Comparison of ENCODE assay signal across 10 cellular contexts in genomic region chr13:48749144-48749543, GRCh38.
DNase-seq lines count a peak whose midpoint lies in the region; ATAC-seq, FAIRE-seq and TF ChIP-seq lines count a peak whose summit lies in the region.
"Had no signal": no experiment of that assay in that cellular context is flagged by ENCODE, and none has a peak within 500 bp of the region (broad histone marks: within the 10 kb centered on the region; RNA-seq: fewer than 3 reads in every experiment).

No MANE protein-coding gene starts in this region.

- FAIRE-seq in RCC 7860 (lab: Jason Lieb, UNC), result no peak

- no peaks in the 10 kb centered on the region for H3K36me3 ChIP-seq in GM23248 (ENCODE audit: low read depth)
- H3K36me3 ChIP-seq in esophagus squamous epithelium, result no peaks in the 10 kb centered on the region
- H3K36me3 ChIP-seq: right lobe of liver had no signal

- no peaks in the 10 kb centered on the region; the same call in 1 of the 2 replicates for H3K27me3 ChIP-seq in GM23248 (replicated peaks; ENCODE audit: insufficient read depth)
- peaks cover 0 to 47% (median 0%) of the 10 kb centered on the region in 4 donors for H3K27me3 ChIP-seq in esophagus squamous epithelium
- H3K27me3 ChIP-seq: right lobe of liver had no signal

- peak overlapping the region; percentile 58 for H3K27ac ChIP-seq in GM23248
- H3K27ac ChIP-seq in esophagus squamous epithelium, result peak overlapping the region in 3 of 4 donors; percentile 57 to 81 (median 65)
- H3K27ac ChIP-seq: right lobe of liver had no signal

- H2AFZ ChIP-seq in GM23248, result no peak overlapping the region

- no peak overlapping the region for H3K4me3 ChIP-seq in GM23248
- no peak overlapping the region for H3K4me3 ChIP-seq in esophagus squamous epithelium
- H3K4me3 ChIP-seq in retinal pigment epithelial cell (ENCODE audit: low read length), result no peak overlapping the region
- H3K4me3 ChIP-seq: right lobe of liver had no signal

- TF ChIP-seq POLR2A in esophagus squamous epithelium (IDR thresholded peaks at IDR 0.05), result no peak

- H4K20me1 ChIP-seq in GM23248 (ENCODE audit: insufficient read depth), result no peaks in the 10 kb centered on the region

- peak; percentile 84 for DNase-seq in GM23248
- peak; percentile 60 for DNase-seq in RCC 7860 (ENCODE audit: low spot score)
- DNase-seq in esophagus squamous epithelium (lab: John Stamatoyannopoulos, UW), result no peak
- peak; percentile 23 for DNase-seq in retinal pigment epithelial cell (ENCODE audit: low read depth)
- no peak for DNase-seq in LoVo (ENCODE audit: low spot score)
- no peak for DNase-seq in NK-92 treated with Interleukin-12 subunit alpha and Interleukin-12 subunit beta, amount 100 ng/mL, for 24 hours (lab: John Stamatoyannopoulos, UW)
- no peak for DNase-seq in activated CD8-positive, alpha-beta memory T cell treated with anti-CD3 and anti-CD28 coated beads, Interleukin-2, amount 50 U/mL, for 4 hours
- DNase-seq: NCI-H2081 had no signal

- WGBS in GM23248 (ENCODE audit: low coverage in 1 of 2, low lambda C conversion rate in 2 of 2, missing lambda C conversion rate in 2 of 2), 2 experiments, result 18 to 25% methylated on average over 4 of the region's 4 CpGs
- WGBS in esophagus squamous epithelium, 2 donors, result 23 to 47% methylated on average over 2 to 4 of the region's 4 CpGs

- H3K9me3 ChIP-seq in GM23248 (ENCODE audit: low read depth) (no peaks in the 10 kb centered on the region), esophagus squamous epithelium (no peaks in the 10 kb centered on the region)
- H3K9me3 ChIP-seq: right lobe of liver had no signal

- H3F3A ChIP-seq in GM23248 (ENCODE audit: insufficient read depth), result peaks cover 30% of the 10 kb centered on the region

- peak overlapping the region; percentile 32 for H3K4me2 ChIP-seq in GM23248 (ENCODE audit: unreplicated experiment)

- TF ChIP-seq CTCF in esophagus squamous epithelium (IDR thresholded peaks at IDR 0.05), result no peak
- no peak for TF ChIP-seq CTCF in retinal pigment epithelial cell (conservative IDR thresholded peaks at IDR 0.05; ENCODE audit: low read depth, low read length)

- no peak for ATAC-seq in GM19467 (IDR thresholded peaks at IDR 0.05; ENCODE audit: unreplicated experiment)

- no peaks in the 10 kb centered on the region for H3K79me2 ChIP-seq in GM23248 (ENCODE audit: insufficient read depth)

- peaks cover 26% of the 10 kb centered on the region for H3K4me1 ChIP-seq in GM23248 (ENCODE audit: insufficient read depth)
- H3K4me1 ChIP-seq in esophagus squamous epithelium, result peaks cover 9 to 27% (median 19%) of the 10 kb centered on the region in 3 donors
- H3K4me1 ChIP-seq: right lobe of liver had no signal

- in situ Hi-C loops in GM23248 (cut with MboI), result no loop called here

- peak overlapping the region; percentile 36; the same call in 1 of the 2 replicates for H3K9ac ChIP-seq in GM23248

- intact Hi-C loops in esophagus squamous epithelium (cut with DNase I), result no loop called here

- no peaks in the 10 kb centered on the region for H3K9me2 ChIP-seq in GM23248 (ENCODE audit: insufficient read depth)

Comparison
In these comparisons a context has a peak if more than half of its experiments do, and no peak if none do; other contexts are left out.
1. DNase-seq: peak in GM23248 (single experiment), RCC 7860 (single experiment) and retinal pigment epithelial cell (single experiment); none in esophagus squamous epithelium (single experiment), LoVo (single experiment), NK-92 treated with Interleukin-12 subunit alpha and Interleukin-12 subunit beta, amount 100 ng/mL, for 24 hours (single experiment) and activated CD8-positive, alpha-beta memory T cell treated with anti-CD3 and anti-CD28 coated beads, Interleukin-2, amount 50 U/mL, for 4 hours (single experiment).